8 cellular contexts compared by ENCODE assay signal in the genomic region with DNA sequence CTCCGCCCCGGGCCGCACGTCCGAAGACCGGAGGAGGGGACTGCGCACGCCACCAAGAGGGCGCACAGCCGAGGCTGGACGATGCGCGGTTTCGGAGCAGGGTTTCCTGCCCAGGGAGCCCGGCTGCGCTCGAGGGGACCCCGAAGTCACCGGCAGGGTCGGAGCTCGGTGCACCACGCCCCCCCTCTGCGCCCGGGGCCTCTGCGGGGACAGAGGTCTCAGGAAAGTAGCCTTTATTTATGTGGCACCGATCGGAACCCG.
DNase-seq lines count a peak whose midpoint lies in the region; ATAC-seq, FAIRE-seq and TF ChIP-seq lines count a peak whose summit lies in the region.

No MANE protein-coding gene starts in this region.

- CTCF ChIA-PET in AG04449 (lab: Yijun Ruan, JAX) = interaction anchor here (0.7 to 1.0 kb wide), 2 partner anchors 11 to 20 kb away, joined by 3 read pairs; no protein-coding TSS in a partner anchor
- CTCF ChIA-PET in activated CD8-positive, alpha-beta T cell treated with anti-CD3 and anti-CD28 coated beads, Interleukin-2, amount 10 ng/mL, durations not matched to agents 7 days and 5 days (lab: Charles Lee) = interaction anchor here (0.8 to 2.6 kb wide), 8 partner anchors 8 to 183 kb away, joined by 3 to 12 read pairs (median 5); no protein-coding TSS in a partner anchor

- H3K27ac Mint-ChIP-seq in activated CD8-positive, alpha-beta T cell treated with anti-CD3 and anti-CD28 coated beads, Interleukin-2, amount 10 ng/mL, durations not matched to agents 7 days and 5 days = peak overlapping the region; percentile 97

- no CpG with 5 or more reads among the region's 28 CpGs for WGBS in esophagus squamous epithelium, 2 donors
- 1% methylated on average over 26 to 28 of the region's 28 CpGs for WGBS in pancreas, 2 donors

- H3K27ac ChIP-seq in esophagus squamous epithelium (peak overlapping the region; percentile 93 to 99 (median 98)), pancreas (peak overlapping the region; percentile 91 to 97 (median 94))

- DNase-seq in AG04449 (ENCODE audit: low read depth, low spot score) (no peak), HT1080 (ENCODE audit: low read depth) (peak; percentile 36), esophagus squamous epithelium (lab: John Stamatoyannopoulos, UW) (no peak), pancreas (peak in 3 of 6 donors; percentile 41 to 82 (median 61)), 8988T (no peak), KG1 (lab: John Stamatoyannopoulos, UW) (no peak)
- DNase-seq in activated CD8-positive, alpha-beta T cell treated with anti-CD3 and anti-CD28 coated beads, Interleukin-2, amount 10 ng/mL, durations not matched to agents 7 days and 5 days = peak; percentile 48

- H3K4me3 ChIP-seq in AG04449 (ENCODE audit: low read depth, low read length) = peak overlapping the region; percentile 66
- H3K4me3 ChIP-seq in esophagus squamous epithelium = peak overlapping the region; percentile 81 to 94 (median 91)
- peak overlapping the region; percentile 67 to 87 (median 73) for H3K4me3 ChIP-seq in pancreas

- no peaks in the 10 kb centered on the region for H3K9me3 Mint-ChIP-seq in activated CD8-positive, alpha-beta T cell treated with anti-CD3 and anti-CD28 coated beads, Interleukin-2, amount 10 ng/mL, durations not matched to agents 7 days and 5 days (ENCODE audit: insufficient read depth)

- H3K27me3 Mint-ChIP-seq in activated CD8-positive, alpha-beta T cell treated with anti-CD3 and anti-CD28 coated beads, Interleukin-2, amount 10 ng/mL, durations not matched to agents 7 days and 5 days (ENCODE audit: low read depth) = no peaks in the 10 kb centered on the region

- no peak for TF ChIP-seq CTCF in AG04449 (IDR thresholded peaks at IDR 0.05; ENCODE audit: insufficient read depth, low read length, missing control alignments)
- TF ChIP-seq CTCF in esophagus squamous epithelium (IDR thresholded peaks at IDR 0.05) = no peak
- TF ChIP-seq CTCF in pancreas (IDR thresholded peaks at IDR 0.05) = no peak

- H3K27me3 ChIP-seq in esophagus squamous epithelium (no peaks in the 10 kb centered on the region), pancreas (no peaks in the 10 kb centered on the region)

- H3K36me3 Mint-ChIP-seq in activated CD8-positive, alpha-beta T cell treated with anti-CD3 and anti-CD28 coated beads, Interleukin-2, amount 10 ng/mL, durations not matched to agents 7 days and 5 days (ENCODE audit: low read depth) = peaks cover 15% of the 10 kb centered on the region

- intact Hi-C loops in esophagus squamous epithelium (cut with DNase I) (no loop called here), pancreas (cut with DNase I) (no loop called here)

- H3K4me1 ChIP-seq in esophagus squamous epithelium (peaks cover 6 to 56% (median 15%) of the 10 kb centered on the region in 3 donors), pancreas (peaks cover 0 to 10% (median 0%) of the 10 kb centered on the region in 3 donors)

- H3K36me3 ChIP-seq in esophagus squamous epithelium (no peaks in the 10 kb centered on the region), pancreas (no peaks in the 10 kb centered on the region)

- peaks cover 37% of the 10 kb centered on the region for H3K4me1 Mint-ChIP-seq in activated CD8-positive, alpha-beta T cell treated with anti-CD3 and anti-CD28 coated beads, Interleukin-2, amount 10 ng/mL, durations not matched to agents 7 days and 5 days (ENCODE audit: low read depth)

- no peak for TF ChIP-seq POLR2A in esophagus squamous epithelium (IDR thresholded peaks at IDR 0.05)

- no peaks in the 10 kb centered on the region for H3K9me3 ChIP-seq in esophagus squamous epithelium
- no peaks in the 10 kb centered on the region for H3K9me3 ChIP-seq in pancreas

- ATAC-seq in GM19452 (IDR thresholded peaks at IDR 0.05; ENCODE audit: unreplicated experiment) (peak; percentile 23), pancreas (peak; percentile 9 to 43 (median 30))
- ATAC-seq in activated CD8-positive, alpha-beta T cell treated with anti-CD3 and anti-CD28 coated beads, Interleukin-2, amount 10 ng/mL, durations not matched to agents 7 days and 5 days = peak; percentile 8

- peak overlapping the region; percentile 96 for H3K4me3 Mint-ChIP-seq in activated CD8-positive, alpha-beta T cell treated with anti-CD3 and anti-CD28 coated beads, Interleukin-2, amount 10 ng/mL, durations not matched to agents 7 days and 5 days

- POLR2A ChIA-PET in AG04449 (lab: Yijun Ruan, JAX) = no interaction called here
- POLR2A ChIA-PET in activated CD8-positive, alpha-beta T cell treated with anti-CD3 and anti-CD28 coated beads, Interleukin-2, amount 10 ng/mL, durations not matched to agents 7 days and 5 days (lab: Charles Lee) = interaction anchor here (0.7 to 1.8 kb wide), 10 partner anchors 8 to 330 kb away, joined by 3 to 8 read pairs (median 4); a partner anchor contains a TSS

- FAIRE-seq in pancreas (lab: Jason Lieb, UNC) = no peak

Comparison
In these comparisons a context has a peak if more than half of its experiments do, and no peak if none do; other contexts are left out.
1. DNase-seq: peak in HT1080 (single experiment) and activated CD8-positive, alpha-beta T cell treated with anti-CD3 and anti-CD28 coated beads, Interleukin-2, amount 10 ng/mL, durations not matched to agents 7 days and 5 days (single experiment); none in AG04449 (single experiment), esophagus squamous epithelium (single experiment), 8988T (single experiment) and KG1 (single experiment).
2. Peak in every context shown above with its lines, with median percentiles within 50 percentile points of each other: H3K4me3 ChIP-seq and ATAC-seq.